8 cellular contexts compared by ENCODE assay signal in the genomic region with DNA sequence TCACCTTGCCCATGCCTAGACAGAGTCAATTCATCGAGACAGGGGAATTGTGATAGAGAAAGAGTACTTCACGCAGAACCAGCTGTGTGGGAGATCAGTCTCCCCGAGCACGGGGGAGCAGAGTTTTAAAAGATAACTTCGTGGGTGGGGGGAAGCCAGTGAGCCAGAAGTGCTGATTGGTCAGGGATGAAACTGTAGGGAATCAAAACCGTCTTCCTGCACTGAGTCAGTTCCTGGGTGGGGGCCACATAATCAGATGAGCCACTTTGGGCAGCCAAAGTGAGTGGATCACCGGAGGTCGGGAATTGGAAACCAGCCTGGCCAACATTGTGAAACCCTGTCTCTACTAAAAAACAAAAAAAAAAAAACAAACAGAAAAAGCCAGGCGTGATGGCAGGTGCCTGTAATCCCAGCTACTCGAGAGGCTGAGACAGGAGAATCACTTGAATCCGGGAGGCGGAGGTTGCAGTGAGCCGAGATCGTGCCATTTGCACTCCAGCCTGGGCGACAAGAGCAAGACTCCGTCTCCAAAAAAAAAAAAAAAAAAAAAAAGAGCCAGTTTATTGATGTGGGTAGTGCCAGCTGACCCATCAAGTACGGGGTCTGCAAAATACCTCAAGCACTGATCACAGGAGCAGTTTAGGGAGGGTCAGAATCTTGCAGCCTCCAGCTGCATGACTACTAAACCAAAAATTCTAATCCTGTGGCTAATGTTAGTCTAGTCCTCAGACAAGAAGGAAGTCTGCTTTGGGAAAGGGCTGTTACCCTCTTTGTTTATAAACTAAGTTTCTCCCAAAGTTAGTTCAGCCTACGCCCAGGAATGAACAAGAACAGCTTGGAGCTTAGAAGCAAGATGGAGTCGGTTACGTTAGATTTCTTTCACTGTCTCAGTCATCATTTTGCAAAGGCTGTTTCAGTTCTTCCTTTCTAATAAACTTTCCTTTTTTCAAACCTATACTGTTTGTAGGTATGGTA. TPM values are rescaled to one million over a fixed set of nuclear protein-coding genes. Genes with fewer than 3 reads are reported as not detected.
DNase-seq lines count a peak whose midpoint lies in the region; ATAC-seq, FAIRE-seq and TF ChIP-seq lines count a peak whose summit lies in the region.

No MANE protein-coding gene starts in this region.

- POLR2A ChIA-PET in CD4-positive, alpha-beta T cell (lab: Charles Lee), result interaction anchor here (0.7 kb wide), 1 partner anchor 235 kb away, joined by 3 read pairs; no protein-coding TSS in a partner anchor
- POLR2A ChIA-PET in activated naive CD8-positive, alpha-beta T cell treated with anti-CD3 and anti-CD28 coated beads, Interleukin-2, amount 10 ng/mL, durations not matched to agents 7 days and 5 days (lab: Charles Lee), result interaction anchor here (0.7 kb wide), 1 partner anchor 9 kb away, joined by 7 read pairs; no protein-coding TSS in a partner anchor
- POLR2A ChIA-PET in naive thymus-derived CD8-positive, alpha-beta T cell (lab: Charles Lee), result interaction anchor here (0.7 to 1.2 kb wide), 3 partner anchors 8 to 110 kb away, joined by 3 to 6 read pairs (median 3); a partner anchor contains a TSS

- no peak for DNase-seq in CD4-positive, alpha-beta T cell
- DNase-seq in M059J (ENCODE audit: low read depth), result peak; percentile 95
- no peak for DNase-seq in activated naive CD8-positive, alpha-beta T cell treated with anti-CD3 and anti-CD28 coated beads, Interleukin-2, amount 10 ng/mL, durations not matched to agents 7 days and 5 days
- no peak for DNase-seq in naive thymus-derived CD8-positive, alpha-beta T cell
- no peak for DNase-seq in SHP77 treated with DMSO at 0.1 percent for 48 hours (lab: John Stamatoyannopoulos, UW)
- no peak for DNase-seq in posterior vena cava (ENCODE audit: low spot score)
- DNase-seq in kidney, result no peak
- DNase-seq in iPS-NIHi7 (ENCODE audit: extremely low spot score), result no peak

- H3K4me3 ChIP-seq in kidney (ENCODE audit: low read length in 2 of 2), result no peak overlapping the region

- intact Hi-C loops in CD4-positive, alpha-beta T cell (cut with DNase I, micrococcal nuclease), result loop anchor here in 1 of 2 experiments (5.0 to 10.0 kb wide), 2 partner anchors 61 to 592 kb away; a partner anchor contains a TSS
- intact Hi-C loops in posterior vena cava (cut with DNase I), result no loop called here
- intact Hi-C loops in kidney (cut with DNase I), result no loop called here

- no peaks in the 10 kb centered on the region for H3K9me3 ChIP-seq in CD4-positive, alpha-beta T cell (ENCODE audit: control insufficient read depth, low read length)
- H3K9me3 ChIP-seq in kidney (ENCODE audit: control insufficient read depth in 1 of 2, low read length in 2 of 2), result no peaks in the 10 kb centered on the region

- no peaks in the 10 kb centered on the region for H3K27me3 ChIP-seq in CD4-positive, alpha-beta T cell (ENCODE audit: control insufficient read depth, insufficient read depth, low read length)

- H3K4me1 ChIP-seq in kidney (ENCODE audit: control insufficient read depth in 1 of 2, insufficient read depth in 1 of 2, low read depth in 1 of 2, low read length in 2 of 2), result peaks cover 0 to 18% of the 10 kb centered on the region in 2 donors

- peak overlapping the region; percentile 49 for H3K4me3 Mint-ChIP-seq in CD4-positive, alpha-beta T cell
- peak overlapping the region; percentile 49 for H3K4me3 Mint-ChIP-seq in activated naive CD8-positive, alpha-beta T cell treated with anti-CD3 and anti-CD28 coated beads, Interleukin-2, amount 10 ng/mL, durations not matched to agents 7 days and 5 days
- H3K4me3 Mint-ChIP-seq in naive thymus-derived CD8-positive, alpha-beta T cell, result peak overlapping the region in 9 of 10 donors; percentile 34 to 70 (median 52)

- no peaks in the 10 kb centered on the region for H3K9me3 Mint-ChIP-seq in CD4-positive, alpha-beta T cell
- no peaks in the 10 kb centered on the region for H3K9me3 Mint-ChIP-seq in activated naive CD8-positive, alpha-beta T cell treated with anti-CD3 and anti-CD28 coated beads, Interleukin-2, amount 10 ng/mL, durations not matched to agents 7 days and 5 days
- H3K9me3 Mint-ChIP-seq in naive thymus-derived CD8-positive, alpha-beta T cell, result no peaks in the 10 kb centered on the region

- H3K27ac Mint-ChIP-seq in CD4-positive, alpha-beta T cell, result peak overlapping the region; percentile 97
- H3K27ac Mint-ChIP-seq in activated naive CD8-positive, alpha-beta T cell treated with anti-CD3 and anti-CD28 coated beads, Interleukin-2, amount 10 ng/mL, durations not matched to agents 7 days and 5 days, result peak overlapping the region; percentile 0
- peak overlapping the region in 9 of 10 donors; percentile 19 to 88 (median 73) for H3K27ac Mint-ChIP-seq in naive thymus-derived CD8-positive, alpha-beta T cell

- H3K4me1 Mint-ChIP-seq in CD4-positive, alpha-beta T cell (ENCODE audit: low read depth), result peaks cover 89% of the 10 kb centered on the region
- peaks cover 60% of the 10 kb centered on the region for H3K4me1 Mint-ChIP-seq in activated naive CD8-positive, alpha-beta T cell treated with anti-CD3 and anti-CD28 coated beads, Interleukin-2, amount 10 ng/mL, durations not matched to agents 7 days and 5 days
- peaks cover 49 to 85% (median 80%) of the 10 kb centered on the region in 4 donors for H3K4me1 Mint-ChIP-seq in naive thymus-derived CD8-positive, alpha-beta T cell

- FAIRE-seq in kidney (lab: Jason Lieb, UNC), result no peak

- H3K27me3 Mint-ChIP-seq in CD4-positive, alpha-beta T cell, result no peaks in the 10 kb centered on the region
- H3K27me3 Mint-ChIP-seq in activated naive CD8-positive, alpha-beta T cell treated with anti-CD3 and anti-CD28 coated beads, Interleukin-2, amount 10 ng/mL, durations not matched to agents 7 days and 5 days, result no peaks in the 10 kb centered on the region
- no peaks in the 10 kb centered on the region for H3K27me3 Mint-ChIP-seq in naive thymus-derived CD8-positive, alpha-beta T cell

- peaks cover 48% of the 10 kb centered on the region for H3K36me3 Mint-ChIP-seq in CD4-positive, alpha-beta T cell (ENCODE audit: low read depth)
- H3K36me3 Mint-ChIP-seq in activated naive CD8-positive, alpha-beta T cell treated with anti-CD3 and anti-CD28 coated beads, Interleukin-2, amount 10 ng/mL, durations not matched to agents 7 days and 5 days, result peaks cover 29% of the 10 kb centered on the region
- H3K36me3 Mint-ChIP-seq in naive thymus-derived CD8-positive, alpha-beta T cell, result peaks cover 0 to 25% (median 9%) of the 10 kb centered on the region in 3 donors

- no peak for ATAC-seq in CD4-positive, alpha-beta T cell (ENCODE audit: poor library complexity)
- no peak for ATAC-seq in activated naive CD8-positive, alpha-beta T cell treated with anti-CD3 and anti-CD28 coated beads, Interleukin-2, amount 10 ng/mL, durations not matched to agents 7 days and 5 days (ENCODE audit: low read depth)
- ATAC-seq in naive thymus-derived CD8-positive, alpha-beta T cell, result no peak

- H3K36me3 ChIP-seq in kidney (ENCODE audit: control insufficient read depth in 1 of 2, insufficient read depth in 2 of 2, low read length in 2 of 2), result peaks cover 0 to 2% of the 10 kb centered on the region in 2 donors

- no peak overlapping the region for H3K9ac ChIP-seq in kidney (ENCODE audit: low read length in 2 of 2)

- no peak for TF ChIP-seq CTCF in CD4-positive, alpha-beta T cell (IDR thresholded peaks at IDR 0.05)
- TF ChIP-seq CTCF in kidney (IDR thresholded peaks at IDR 0.05; ENCODE audit: borderline replicate concordance, extremely low read depth, insufficient read depth), result no peak

- CTCF ChIA-PET in CD4-positive, alpha-beta T cell (lab: Charles Lee), result interaction anchor here (1.3 kb wide), 1 partner anchor 131 kb away, joined by 3 read pairs; no protein-coding TSS in a partner anchor

- H3K27ac ChIP-seq in CD4-positive, alpha-beta T cell (ENCODE audit: low read depth, low read length), result no peak overlapping the region
- H3K27ac ChIP-seq in kidney (ENCODE audit: low read depth in 2 of 2, low read length in 2 of 2), result no peak overlapping the region

RNA-seq across cellular contexts. Expression of a gene that starts 3.9 kb away (rescaled TPM):
- 10 to 100 TPM; 38.2 to 38.3 TPM for total RNA-seq in CD4-positive, alpha-beta T cell
- 18.0 and 26.8 TPM in 2 replicates for total RNA-seq in M059J (2014; rRNA removed; shearing (Covaris generic))
- 10 to 100 TPM; 24.1 to 24.2 TPM for total RNA-seq in activated naive CD8-positive, alpha-beta T cell treated with anti-CD3 and anti-CD28 coated beads, Interleukin-2, amount 10 ng/mL, durations not matched to agents 7 days and 5 days
- total RNA-seq in naive thymus-derived CD8-positive, alpha-beta T cell, result 10 to 100 TPM; 22.1 to 23.1 TPM
- 10 to 100 TPM in 2 of 3 donors, 1 to 10 TPM in 1; 6.6 to 15.4 (median 12.7) TPM for polyA plus RNA-seq in naive thymus-derived CD8-positive, alpha-beta T cell
- total RNA-seq in posterior vena cava (10 to 100 TPM; 10.1 to 12.1 TPM), kidney (17.7 TPM)
- polyA plus RNA-seq in kidney (ENCODE audit: insufficient read depth, low read depth, low replicate concordance), result 8.6 TPM

RNA-seq across cellular contexts. Expression of a gene that starts 22.1 kb away (rescaled TPM):
- 10 to 100 TPM; 42.8 to 51.9 TPM for total RNA-seq in CD4-positive, alpha-beta T cell
- total RNA-seq in M059J (2014; rRNA removed; shearing (Covaris generic)), result 106 and 156 TPM in 2 replicates
- 10 to 100 TPM; 43.0 to 49.3 TPM for total RNA-seq in activated naive CD8-positive, alpha-beta T cell treated with anti-CD3 and anti-CD28 coated beads, Interleukin-2, amount 10 ng/mL, durations not matched to agents 7 days and 5 days
- total RNA-seq in naive thymus-derived CD8-positive, alpha-beta T cell, result 10 to 100 TPM; 48.2 to 49.5 TPM
- 10 to 100 TPM; 61.1 to 92.4 (median 73.6) TPM for polyA plus RNA-seq in naive thymus-derived CD8-positive, alpha-beta T cell
- total RNA-seq in posterior vena cava (10 to 100 TPM; 27.9 to 30.0 TPM), kidney (34.5 TPM)
- polyA plus RNA-seq in kidney (ENCODE audit: insufficient read depth, low read depth, low replicate concordance), result 73.9 TPM

Comparison
In these comparisons a context has a peak if more than half of its experiments do, and no peak if none do; other contexts are left out.
1. H3K27ac Mint-ChIP-seq: peak in every context shown above with its lines; median percentile 97 in CD4-positive, alpha-beta T cell; 73 in naive thymus-derived CD8-positive, alpha-beta T cell; 0 in activated naive CD8-positive, alpha-beta T cell treated with anti-CD3 and anti-CD28 coated beads, Interleukin-2, amount 10 ng/mL, durations not matched to agents 7 days and 5 days.